8 cellular contexts compared by ENCODE assay signal in the genomic region with DNA sequence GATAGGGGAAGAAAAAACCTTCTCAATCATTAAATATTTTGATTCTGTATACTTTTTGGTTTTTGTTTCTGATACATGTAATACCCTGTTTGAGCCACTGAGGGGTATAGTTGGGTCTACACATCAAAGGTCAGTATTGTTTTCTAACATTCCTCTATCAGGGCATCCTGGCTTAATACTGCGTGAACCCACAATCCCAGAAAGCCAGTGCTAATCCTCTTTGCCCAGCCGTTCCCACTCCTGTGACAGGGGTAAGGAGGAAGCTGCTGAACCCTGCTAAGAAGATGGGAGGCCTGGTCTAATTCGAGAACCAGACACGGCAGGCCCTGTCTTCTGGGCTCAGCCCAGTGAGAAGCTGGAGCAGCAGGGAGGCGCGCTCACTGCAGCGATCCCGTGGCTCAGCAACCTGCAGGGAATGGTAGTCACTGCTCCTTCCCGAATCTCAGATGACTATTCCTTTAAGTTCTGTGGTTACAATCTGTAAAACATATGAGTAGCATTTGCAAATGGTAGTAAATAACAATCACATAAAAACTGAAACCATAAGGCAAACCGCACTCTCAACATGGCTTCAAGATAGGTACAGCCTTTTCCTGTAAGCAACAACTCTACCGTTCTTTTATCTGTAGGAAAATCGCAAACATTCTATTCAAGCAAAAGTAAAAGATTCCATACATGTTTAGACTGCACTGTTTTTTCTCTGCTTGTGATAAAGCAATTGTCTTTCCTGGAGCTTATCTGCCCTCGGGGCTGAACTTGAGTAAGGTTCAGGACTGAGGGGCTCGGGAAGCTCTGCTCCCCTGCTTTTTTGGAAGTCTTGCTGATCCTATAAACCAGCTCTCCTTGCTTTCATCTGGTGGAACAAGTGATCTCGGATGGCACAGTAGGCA.
A peak's percentile ranks its signal among the peaks of the same experiment; 100 is the strongest.
DNase-seq lines count a peak whose midpoint lies in the region; ATAC-seq and TF ChIP-seq lines count a peak whose summit lies in the region.

No MANE protein-coding gene starts in this region.

- H3K27ac ChIP-seq in neural progenitor cell, result no peak overlapping the region

- ATAC-seq in HG02759 (IDR thresholded peaks at IDR 0.05; ENCODE audit: unreplicated experiment) (peak; percentile 68), SK-N-SH treated with all-trans-retinoic acid at 6 μM for 48 hours (peak; percentile 56), HG02610 (IDR thresholded peaks at IDR 0.05; ENCODE audit: unreplicated experiment) (no peak), GM21390 (IDR thresholded peaks at IDR 0.05; ENCODE audit: unreplicated experiment) (no peak)

- peak overlapping the region; percentile 65 for H3K4me2 ChIP-seq in neural progenitor cell

- H3K36me3 Mint-ChIP-seq in neural progenitor cell, result no peaks in the 10 kb centered on the region

- H3K79me2 ChIP-seq in neural progenitor cell (ENCODE audit: low read depth), result no peaks in the 10 kb centered on the region

- H3K4me3 Mint-ChIP-seq in neural progenitor cell, result no peak overlapping the region

- H4K20me1 ChIP-seq in neural progenitor cell (ENCODE audit: low read depth), result no peaks in the 10 kb centered on the region

- H3K9me3 ChIP-seq in neural progenitor cell (ENCODE audit: low read depth), result no peaks in the 10 kb centered on the region

- peaks cover 6% of the 10 kb centered on the region for H3F3A ChIP-seq in neural progenitor cell (ENCODE audit: low read depth)

- peaks cover 29% of the 10 kb centered on the region for H3K4me1 Mint-ChIP-seq in neural progenitor cell

- H3K4me3 ChIP-seq in fibroblast of the aortic adventitia (ENCODE audit: low read depth, low read length) (peak overlapping the region; percentile 46), neural progenitor cell (no peak overlapping the region)

- H3K4me1 ChIP-seq in neural progenitor cell, result peaks cover 7% of the 10 kb centered on the region

- no peaks in the 10 kb centered on the region for H3K27me3 Mint-ChIP-seq in neural progenitor cell (ENCODE audit: insufficient read depth, low read depth)

- H2AFZ ChIP-seq in neural progenitor cell (replicated peaks), result peak overlapping the region; percentile 57

- H3K27ac Mint-ChIP-seq in neural progenitor cell, result peak overlapping the region; percentile 71

- H3K9me3 Mint-ChIP-seq in neural progenitor cell, result no peaks in the 10 kb centered on the region

- TF ChIP-seq CTCF in fibroblast of the aortic adventitia (IDR thresholded peaks at IDR 0.05; ENCODE audit: insufficient read depth, low read length), result peak; percentile 62
- TF ChIP-seq CTCF in neural progenitor cell (IDR thresholded peaks at IDR 0.05), result peak; percentile 59

- DNase-seq in GM03348 (ENCODE audit: low spot score), result peak; percentile 58
- peak; percentile 61 for DNase-seq in fibroblast of the aortic adventitia (ENCODE audit: low read depth)
- DNase-seq in neural progenitor cell (ENCODE audit: low spot score), result peak; percentile 81
- DNase-seq in NCI-H1417 treated with DMSO at 0.1 percent for 48 hours (lab: John Stamatoyannopoulos, UW), result no peak

- H3K27me3 ChIP-seq in neural progenitor cell, result no peaks in the 10 kb centered on the region

- H3K36me3 ChIP-seq in neural progenitor cell, result no peaks in the 10 kb centered on the region

- H3K9ac ChIP-seq in neural progenitor cell, result no peak overlapping the region

TF ChIP-seq in SK-N-SH treated with all-trans-retinoic acid at 6 μM for 48 hours, 23 proteins besides CTCF, POLR2A, EP300 and RAD21:
- TF ChIP-seq TOX (CRISPR knock-in tag; IDR thresholded peaks at IDR 0.05; ENCODE audit: borderline replicate concordance), result no peak
- TF ChIP-seq BACH2 (CRISPR knock-in tag; IDR thresholded peaks at IDR 0.05; ENCODE audit: borderline replicate concordance), result no peak
- TF ChIP-seq, protein P1, sequence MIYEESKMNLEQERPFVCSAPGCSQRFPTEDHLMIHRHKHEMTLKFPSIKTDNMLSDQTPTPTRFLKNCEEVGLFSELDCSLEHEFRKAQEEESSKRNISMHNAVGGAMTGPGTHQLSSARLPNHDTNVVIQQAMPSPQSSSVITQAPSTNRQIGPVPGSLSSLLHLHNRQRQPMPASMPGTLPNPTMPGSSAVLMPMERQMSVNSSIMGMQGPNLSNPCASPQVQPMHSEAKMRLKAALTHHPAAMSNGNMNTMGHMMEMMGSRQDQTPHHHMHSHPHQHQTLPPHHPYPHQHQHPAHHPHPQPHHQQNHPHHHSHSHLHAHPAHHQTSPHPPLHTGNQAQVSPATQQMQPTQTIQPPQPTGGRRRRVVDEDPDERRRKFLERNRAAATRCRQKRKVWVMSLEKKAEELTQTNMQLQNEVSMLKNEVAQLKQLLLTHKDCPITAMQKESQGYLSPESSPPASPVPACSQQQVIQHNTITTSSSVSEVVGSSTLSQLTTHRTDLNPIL (CRISPR knock-in tag; IDR thresholded peaks at IDR 0.05; ENCODE audit: low read depth), result no peak
- no peak for TF ChIP-seq TCF4 (CRISPR knock-in tag; IDR thresholded peaks at IDR 0.05; ENCODE audit: borderline replicate concordance)
- no peak for TF ChIP-seq CSDC2 (CRISPR knock-in tag; IDR thresholded peaks at IDR 0.05)
- no peak for TF ChIP-seq ZFP30 (CRISPR knock-in tag; IDR thresholded peaks at IDR 0.05)
- no peak for TF ChIP-seq ZNF70 (CRISPR knock-in tag; IDR thresholded peaks at IDR 0.05)
- TF ChIP-seq, protein P2, sequence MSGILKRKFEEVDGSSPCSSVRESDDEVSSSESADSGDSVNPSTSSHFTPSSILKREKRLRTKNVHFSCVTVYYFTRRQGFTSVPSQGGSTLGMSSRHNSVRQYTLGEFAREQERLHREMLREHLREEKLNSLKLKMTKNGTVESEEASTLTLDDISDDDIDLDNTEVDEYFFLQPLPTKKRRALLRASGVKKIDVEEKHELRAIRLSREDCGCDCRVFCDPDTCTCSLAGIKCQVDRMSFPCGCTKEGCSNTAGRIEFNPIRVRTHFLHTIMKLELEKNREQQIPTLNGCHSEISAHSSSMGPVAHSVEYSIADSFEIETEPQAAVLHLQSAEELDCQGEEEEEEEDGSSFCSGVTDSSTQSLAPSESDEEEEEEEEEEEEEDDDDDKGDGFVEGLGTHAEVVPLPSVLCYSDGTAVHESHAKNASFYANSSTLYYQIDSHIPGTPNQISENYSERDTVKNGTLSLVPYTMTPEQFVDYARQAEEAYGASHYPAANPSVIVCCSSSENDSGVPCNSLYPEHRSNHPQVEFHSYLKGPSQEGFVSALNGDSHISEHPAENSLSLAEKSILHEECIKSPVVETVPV (CRISPR knock-in tag; IDR thresholded peaks at IDR 0.05), result no peak
- TF ChIP-seq SNAI2 (CRISPR knock-in tag; IDR thresholded peaks at IDR 0.05), result no peak

Comparison
In these comparisons a context has a peak if more than half of its experiments do, and no peak if none do; other contexts are left out.
1. ATAC-seq: peak in HG02759 (single experiment) and SK-N-SH treated with all-trans-retinoic acid at 6 μM for 48 hours (single experiment); none in HG02610 (single experiment) and GM21390 (single experiment).